Comparison of ENCODE assay signal across 8 cellular contexts in the genomic region with DNA sequence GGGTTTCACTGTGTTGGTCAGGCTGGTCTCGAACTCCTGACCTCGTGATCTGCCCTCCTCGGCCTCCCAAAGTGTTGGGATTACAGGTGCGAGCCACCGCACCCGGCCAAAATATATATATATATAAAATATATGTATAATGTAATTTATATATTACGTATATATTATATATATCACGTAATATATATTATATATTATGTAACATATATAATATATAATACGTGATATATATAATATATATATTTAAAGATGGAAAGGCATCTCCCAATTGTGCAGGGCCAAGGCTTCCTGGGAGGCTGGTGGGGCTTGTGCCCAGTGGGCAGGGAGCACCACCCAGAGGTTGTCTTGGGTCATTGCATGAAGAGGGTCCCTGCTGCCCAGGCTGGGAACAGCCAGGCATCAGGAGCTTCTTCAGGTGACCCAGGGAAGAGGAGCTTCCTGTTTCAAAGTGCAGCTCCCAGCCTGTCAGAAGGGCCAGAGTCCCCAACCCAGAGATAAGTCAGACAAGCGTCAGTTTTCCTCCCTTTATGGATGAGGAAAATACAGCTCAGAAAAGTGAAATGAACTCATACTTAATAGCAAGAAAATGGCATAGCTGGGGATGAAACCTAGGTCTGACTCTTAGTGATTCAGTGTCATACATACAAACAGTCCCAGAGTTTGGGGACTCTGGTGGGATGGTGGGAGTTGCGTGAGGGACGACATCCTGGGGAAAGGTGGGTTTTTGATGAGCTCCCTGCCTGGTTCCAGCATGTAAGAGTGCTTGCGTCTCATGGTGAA. TPM values are rescaled to one million over a fixed set of nuclear protein-coding genes. Genes with fewer than 3 reads are reported as not detected.
A peak's percentile ranks its signal among the peaks of the same experiment; 100 is the strongest.
DNase-seq lines count a peak whose midpoint lies in the region; ATAC-seq and TF ChIP-seq lines count a peak whose summit lies in the region.

No MANE protein-coding gene starts in this region.

- 71 to 77% methylated on average over 13 of the region's 13 CpGs for WGBS in GM23248 (ENCODE audit: low coverage in 1 of 2, low lambda C conversion rate in 2 of 2, missing lambda C conversion rate in 2 of 2), 2 experiments
- 85% methylated on average over 13 of the region's 13 CpGs for WGBS in lung, 2 donors

- H3K27ac ChIP-seq in GM23248 = no peak overlapping the region
- H3K27ac ChIP-seq in colonic mucosa = no peak overlapping the region
- no peak overlapping the region for H3K27ac ChIP-seq in lung (ENCODE audit: low read depth in 1 of 2, low read length in 1 of 2)

- no peaks in the 10 kb centered on the region for H3K79me2 ChIP-seq in GM23248 (ENCODE audit: insufficient read depth)

- H3K4me2 ChIP-seq in GM23248 (ENCODE audit: unreplicated experiment) = no peak overlapping the region

- H3K9ac ChIP-seq in GM23248 (no peak overlapping the region), colonic mucosa (ENCODE audit: low read depth in 2 of 2, low read length in 2 of 2) (no peak overlapping the region)

- intact Hi-C loops in colonic mucosa (cut with DNase I) = no loop called here

- H3K4me3 ChIP-seq in GM23248 (no peak overlapping the region), colonic mucosa (no peak overlapping the region), lung (no peak overlapping the region)

- H3K27me3 ChIP-seq in GM23248 (replicated peaks; ENCODE audit: insufficient read depth) (0 out of 2 replicates have a peak, but pooled peaks cover 8% of the 10 kb centered on the region), colonic mucosa (no peaks in the 10 kb centered on the region), lung (ENCODE audit: control insufficient read depth, insufficient read depth) (no peaks in the 10 kb centered on the region)

- no peak for DNase-seq in AG09319 (ENCODE audit: extremely low read depth, low read depth)
- DNase-seq in GM23248 = peak; percentile 82
- DNase-seq in NCI-H510A (lab: John Stamatoyannopoulos, UW) = peak; percentile 18
- peak; percentile 55 for DNase-seq in activated CD4-positive, CD25-positive, alpha-beta regulatory T cell treated with anti-CD3 and anti-CD28 coated beads, Interleukin-2, amount 50 U/mL, for 72 hours
- peak; percentile 47 for DNase-seq in colonic mucosa
- peak; percentile 56 for DNase-seq in lung (ENCODE audit: low spot score)
- DNase-seq in stimulated activated effector memory CD8-positive, alpha-beta T cell treated with anti-CD3 and anti-CD28 coated beads, Interleukin-12 subunit alpha, Interleukin-12 subunit beta, amount 100 ng/mL, for 72 hours (ENCODE audit: low spot score in 2 of 2) = peak; percentile 40 to 77

- H4K20me1 ChIP-seq in GM23248 (ENCODE audit: insufficient read depth) = no peaks in the 10 kb centered on the region

- H3K9me2 ChIP-seq in GM23248 (ENCODE audit: insufficient read depth) = no peaks in the 10 kb centered on the region

- H2AFZ ChIP-seq in GM23248 = no peak overlapping the region

- peaks cover 11% of the 10 kb centered on the region; the same call in 1 of the 2 replicates for H3K36me3 ChIP-seq in GM23248 (ENCODE audit: low read depth)
- H3K36me3 ChIP-seq in colonic mucosa = peaks cover 8% of the 10 kb centered on the region
- peaks cover 10 to 23% of the 10 kb centered on the region in 2 donors for H3K36me3 ChIP-seq in lung (ENCODE audit: control insufficient read depth in 2 of 2, insufficient read depth in 2 of 2, low read length in 2 of 2)

- no peak overlapping the region for H3K4me3 Mint-ChIP-seq in stimulated activated effector memory CD8-positive, alpha-beta T cell treated with anti-CD3 and anti-CD28 coated beads, Interleukin-12 subunit alpha, Interleukin-12 subunit beta, amount 100 ng/mL, for 72 hours

- ATAC-seq in lung (ENCODE audit: insufficient read depth, low FRiP score) = peak; percentile 85
- ATAC-seq in stimulated activated effector memory CD8-positive, alpha-beta T cell treated with anti-CD3 and anti-CD28 coated beads, Interleukin-12 subunit alpha, Interleukin-12 subunit beta, amount 100 ng/mL, for 72 hours = peak; percentile 79
- ATAC-seq in GM21423 (IDR thresholded peaks at IDR 0.05; ENCODE audit: unreplicated experiment) = no peak

- no peak overlapping the region for H3K27ac Mint-ChIP-seq in stimulated activated effector memory CD8-positive, alpha-beta T cell treated with anti-CD3 and anti-CD28 coated beads, Interleukin-12 subunit alpha, Interleukin-12 subunit beta, amount 100 ng/mL, for 72 hours

- H3K9me3 ChIP-seq in GM23248 (ENCODE audit: low read depth) (no peaks in the 10 kb centered on the region), colonic mucosa (no peaks in the 10 kb centered on the region), lung (ENCODE audit: control insufficient read depth in 2 of 2, insufficient read depth in 1 of 2, low read length in 1 of 2) (no peaks in the 10 kb centered on the region)

- no peaks in the 10 kb centered on the region for H3K9me3 Mint-ChIP-seq in stimulated activated effector memory CD8-positive, alpha-beta T cell treated with anti-CD3 and anti-CD28 coated beads, Interleukin-12 subunit alpha, Interleukin-12 subunit beta, amount 100 ng/mL, for 72 hours

- in situ Hi-C loops in GM23248 (cut with MboI) = no loop called here

- H3F3A ChIP-seq in GM23248 (ENCODE audit: insufficient read depth) = peaks cover 35% of the 10 kb centered on the region

- peaks cover 33% of the 10 kb centered on the region for H3K4me1 Mint-ChIP-seq in stimulated activated effector memory CD8-positive, alpha-beta T cell treated with anti-CD3 and anti-CD28 coated beads, Interleukin-12 subunit alpha, Interleukin-12 subunit beta, amount 100 ng/mL, for 72 hours

- H3K4me1 ChIP-seq in GM23248 (ENCODE audit: insufficient read depth) (0 out of 2 replicates have a peak, but pooled peaks cover 7% of the 10 kb centered on the region), colonic mucosa (no peaks in the 10 kb centered on the region), lung (ENCODE audit: control insufficient read depth in 2 of 2, insufficient read depth in 2 of 2, low read length in 2 of 2) (no peaks in the 10 kb centered on the region)

- TF ChIP-seq CTCF in AG09319 (IDR thresholded peaks at IDR 0.05; ENCODE audit: low read depth, low read length) (peak; percentile 67), colonic mucosa (IDR thresholded peaks at IDR 0.05) (peak; percentile 60), lung (IDR thresholded peaks at IDR 0.05; ENCODE audit: control extremely low read depth, extremely low read depth) (peak; percentile 45)

- peaks cover 31% of the 10 kb centered on the region for H3K36me3 Mint-ChIP-seq in stimulated activated effector memory CD8-positive, alpha-beta T cell treated with anti-CD3 and anti-CD28 coated beads, Interleukin-12 subunit alpha, Interleukin-12 subunit beta, amount 100 ng/mL, for 72 hours

RNA-seq across cellular contexts. Expression of gene UBE2Q1, which starts 12.0 kb away (rescaled TPM):
- total RNA-seq in GM23248 (2014; rRNA removed; shearing (Covaris generic)) = 31.9 and 37.9 TPM in 2 replicates
- 5.7 and 7.8 TPM in 2 replicates for polyA plus RNA-seq in GM23248 (2016; fragmentation: Nextera tagmentation; extraction: Ambion mirVana)
- total RNA-seq in colonic mucosa = 10 to 100 TPM; 74.1 to 86.1 TPM
- total RNA-seq in lung = 10 to 100 TPM; 38.6 to 87.3 TPM
- 10 to 100 TPM; 34.3 to 47.9 TPM for polyA plus RNA-seq in lung

RNA-seq across cellular contexts. Expression of gene CHRNB2, which starts 21.1 kb away (rescaled TPM):
- not detected in 2 replicates for total RNA-seq in GM23248 (2014; rRNA removed; shearing (Covaris generic))
- polyA plus RNA-seq in GM23248 (2016; fragmentation: Nextera tagmentation; extraction: Ambion mirVana) (not detected in 2 replicates), lung (under 1 TPM; 0.06 to 0.07 TPM)
- total RNA-seq in colonic mucosa (under 1 TPM; 0.07 to 0.16 TPM), lung (under 1 TPM; 0.09 to 0.21 TPM)

RNA-seq across cellular contexts. Expression of gene SHE, which starts 44.2 kb away (rescaled TPM):
- not detected in 2 replicates for total RNA-seq in GM23248 (2014; rRNA removed; shearing (Covaris generic))
- 0.03 TPM in 2 replicates for polyA plus RNA-seq in GM23248 (2016; fragmentation: Nextera tagmentation; extraction: Ambion mirVana)
- 1 to 10 TPM; 1.7 to 3.9 TPM for total RNA-seq in colonic mucosa
- 10 to 100 TPM; 25.3 to 33.5 TPM for total RNA-seq in lung
- polyA plus RNA-seq in lung = 10 to 100 TPM; 15.1 to 16.8 TPM

RNA-seq across cellular contexts. Expression of gene TDRD10, which starts 44.4 kb away (rescaled TPM):
- total RNA-seq in GM23248 (2014; rRNA removed; shearing (Covaris generic)) = not detected in 2 replicates
- polyA plus RNA-seq in GM23248 (2016; fragmentation: Nextera tagmentation; extraction: Ambion mirVana) (not detected in 2 replicates), lung (10 to 100 TPM in 1 of 2 donors, 1 to 10 TPM in 1; 6.1 to 12.6 TPM)
- total RNA-seq in colonic mucosa (under 1 TPM; 0.42 to 0.67 TPM), lung (1 to 10 TPM; 1.9 to 8.5 TPM)

Comparison
In these comparisons a context has a peak if more than half of its experiments do, and no peak if none do; other contexts are left out.
1. RNA of gene SHE, which starts 44.2 kb away (total RNA-seq): 25.3 to 33.5 TPM in lung; 1.7 to 3.9 TPM in colonic mucosa and not detected in GM23248; every median in the first group is over 4 times any median in the second.
2. Peak in every context shown above with its lines, with median percentiles within 50 percentile points of each other: CTCF ChIP-seq.